19 cellular contexts compared by ENCODE assay signal in genomic region chr10:75530337-75530736, GRCh38.
A peak's percentile ranks its signal among the peaks of the same experiment; 100 is the strongest.
DNase-seq lines count a peak whose midpoint lies in the region; ATAC-seq, FAIRE-seq and TF ChIP-seq lines count a peak whose summit lies in the region.
"Had no signal": no experiment of that assay in that cellular context is flagged by ENCODE, and none has a peak within 500 bp of the region (broad histone marks: within the 10 kb centered on the region; RNA-seq: fewer than 3 reads in every experiment).

No MANE protein-coding gene starts in this region.

- H3K4me1 Mint-ChIP-seq in neural progenitor cell, result peaks cover 20% of the 10 kb centered on the region
- H3K4me1 Mint-ChIP-seq: activated CD4-positive, alpha-beta T cell treated with anti-CD3 and anti-CD28 coated beads for 36 hours; T-cell had no signal

- WGBS in smooth muscle cell (ENCODE audit: low lambda C conversion rate), result 72% methylated on average over 2 of the region's 2 CpGs

- TF ChIP-seq CTCF in epithelial cell of esophagus (IDR thresholded peaks at IDR 0.05; ENCODE audit: insufficient read depth, low read depth, low read length, missing control alignments), result no peak
- TF ChIP-seq CTCF in neural progenitor cell (IDR thresholded peaks at IDR 0.05), result no peak
- TF ChIP-seq CTCF in smooth muscle cell (IDR thresholded peaks at IDR 0.05; ENCODE audit: borderline replicate concordance, insufficient read depth, poor library complexity, severe bottlenecking), result no peak

- H4K20me1 ChIP-seq in neural progenitor cell (ENCODE audit: low read depth), result no peaks in the 10 kb centered on the region
- H4K20me1 ChIP-seq in smooth muscle cell (ENCODE audit: low read depth), result no peaks in the 10 kb centered on the region
- H4K20me1 ChIP-seq: BLaER1 treated with 17β-estradiol and CSF1 and Interleukin-3, amounts not matched to agents 10 nM and 100 nM had no signal

- no peak for ATAC-seq in HG02973 (IDR thresholded peaks at IDR 0.05; ENCODE audit: unreplicated experiment)
- ATAC-seq: activated CD4-positive, alpha-beta T cell treated with anti-CD3 and anti-CD28 coated beads for 36 hours; body of pancreas; effector memory CD8-positive, alpha-beta T cell; heart right ventricle; T-cell had no signal

- peak; percentile 99 for FAIRE-seq in RCC 7860 (lab: Jason Lieb, UNC)
- FAIRE-seq: G401.6, GM18507 had no signal

- no peak overlapping the region for H3K4me3 Mint-ChIP-seq in neural progenitor cell
- H3K4me3 Mint-ChIP-seq: activated CD4-positive, alpha-beta T cell treated with anti-CD3 and anti-CD28 coated beads for 36 hours; effector memory CD8-positive, alpha-beta T cell; HFFc6; T-cell had no signal

- H3K27ac ChIP-seq in neural progenitor cell, result no peak overlapping the region
- no peak overlapping the region for H3K27ac ChIP-seq in smooth muscle cell (ENCODE audit: low read depth)
- H3K27ac ChIP-seq: BLaER1 treated with 17β-estradiol and CSF1 and Interleukin-3, amounts not matched to agents 10 nM and 100 nM; body of pancreas; heart right ventricle had no signal

- DNase-seq in Daoy (ENCODE audit: low read depth), result peak; percentile 90
- peak; percentile 99 for DNase-seq in RCC 7860 (ENCODE audit: low spot score)
- peak; percentile 16 for DNase-seq in epithelial cell of esophagus (ENCODE audit: low read depth)
- DNase-seq in neural progenitor cell (ENCODE audit: low spot score), result no peak
- DNase-seq in NCI-H1436 (lab: John Stamatoyannopoulos, UW), result no peak
- no peak for DNase-seq in smooth muscle cell (lab: John Stamatoyannopoulos, UW; ENCODE audit: unreplicated experiment)
- DNase-seq in activated CD8-positive, alpha-beta memory T cell treated with anti-CD3 and anti-CD28 coated beads, Interleukin-2, amount 50 U/mL, for 48 hours, result no peak
- DNase-seq: activated CD4-positive, alpha-beta T cell treated with anti-CD3 and anti-CD28 coated beads for 36 hours; body of pancreas; effector memory CD8-positive, alpha-beta T cell; heart right ventricle; HFFc6; KBM-7; NCI-H2107; T-cell had no signal

- H2AFZ ChIP-seq in neural progenitor cell (replicated peaks) (peak overlapping the region; percentile 7), smooth muscle cell (ENCODE audit: low read depth) (no peak overlapping the region)

- no peaks in the 10 kb centered on the region for H3K9me3 ChIP-seq in neural progenitor cell (ENCODE audit: low read depth)
- no peaks in the 10 kb centered on the region for H3K9me3 ChIP-seq in smooth muscle cell (replicated peaks; ENCODE audit: low read depth)
- H3K9me3 ChIP-seq: BLaER1 treated with 17β-estradiol and CSF1 and Interleukin-3, amounts not matched to agents 10 nM and 100 nM; body of pancreas had no signal

- peaks cover 24% of the 10 kb centered on the region for H3K4me1 ChIP-seq in neural progenitor cell
- H3K4me1 ChIP-seq in smooth muscle cell (ENCODE audit: low read depth), result peaks cover 4% of the 10 kb centered on the region
- H3K4me1 ChIP-seq: body of pancreas had no signal

- no peaks in the 10 kb centered on the region for H3K36me3 Mint-ChIP-seq in neural progenitor cell
- H3K36me3 Mint-ChIP-seq: T-cell had no signal

- peaks cover 2% of the 10 kb centered on the region for H3K27me3 Mint-ChIP-seq in neural progenitor cell (ENCODE audit: insufficient read depth, low read depth)

- no peaks in the 10 kb centered on the region for H3K9me3 Mint-ChIP-seq in neural progenitor cell
- H3K9me3 Mint-ChIP-seq: T-cell had no signal

- H3K4me3 ChIP-seq in epithelial cell of esophagus (ENCODE audit: low read length) (no peak overlapping the region), neural progenitor cell (no peak overlapping the region), smooth muscle cell (no peak overlapping the region)
- H3K4me3 ChIP-seq: BLaER1 treated with 17β-estradiol and CSF1 and Interleukin-3, amounts not matched to agents 10 nM and 100 nM; body of pancreas; heart right ventricle had no signal

- H3F3A ChIP-seq in neural progenitor cell (ENCODE audit: low read depth) (no peaks in the 10 kb centered on the region), smooth muscle cell (ENCODE audit: low read depth) (no peaks in the 10 kb centered on the region)

- H3K27ac Mint-ChIP-seq in neural progenitor cell, result peak overlapping the region; percentile 88
- H3K27ac Mint-ChIP-seq: activated CD4-positive, alpha-beta T cell treated with anti-CD3 and anti-CD28 coated beads for 36 hours; effector memory CD8-positive, alpha-beta T cell; HFFc6; T-cell had no signal

- H3K36me3 ChIP-seq in neural progenitor cell (no peaks in the 10 kb centered on the region), smooth muscle cell (ENCODE audit: low read depth) (no peaks in the 10 kb centered on the region)
- H3K36me3 ChIP-seq: BLaER1 treated with 17β-estradiol and CSF1 and Interleukin-3, amounts not matched to agents 10 nM and 100 nM; heart right ventricle had no signal

- no peak overlapping the region for H3K4me2 ChIP-seq in neural progenitor cell
- H3K4me2 ChIP-seq in smooth muscle cell, result no peak overlapping the region

- H3K79me2 ChIP-seq in neural progenitor cell (ENCODE audit: low read depth) (no peaks in the 10 kb centered on the region), smooth muscle cell (ENCODE audit: low read depth) (no peaks in the 10 kb centered on the region)

- no peaks in the 10 kb centered on the region for H3K27me3 ChIP-seq in neural progenitor cell
- H3K27me3 ChIP-seq in smooth muscle cell (ENCODE audit: low read depth), result no peaks in the 10 kb centered on the region
- H3K27me3 ChIP-seq: BLaER1 treated with 17β-estradiol and CSF1 and Interleukin-3, amounts not matched to agents 10 nM and 100 nM; body of pancreas; heart right ventricle had no signal

- H3K9ac ChIP-seq in neural progenitor cell, result no peak overlapping the region
- H3K9ac ChIP-seq in smooth muscle cell (ENCODE audit: low read depth), result no peak overlapping the region
- H3K9ac ChIP-seq: BLaER1 treated with 17β-estradiol and CSF1 and Interleukin-3, amounts not matched to agents 10 nM and 100 nM had no signal

Comparison
In these comparisons a context has a peak if more than half of its experiments do, and no peak if none do; other contexts are left out.
1. DNase-seq: peak in Daoy (single experiment), RCC 7860 (single experiment) and epithelial cell of esophagus (single experiment); none in neural progenitor cell (single experiment), NCI-H1436 (single experiment), smooth muscle cell (single experiment) and activated CD8-positive, alpha-beta memory T cell treated with anti-CD3 and anti-CD28 coated beads, Interleukin-2, amount 50 U/mL, for 48 hours (single experiment).